8 cellular contexts compared by ENCODE assay signal in genomic region chr11:75142714-75143419, GRCh38. TPM values are rescaled to one million over a fixed set of nuclear protein-coding genes. Genes with fewer than 3 reads are reported as not detected.
DNase-seq lines count a peak whose midpoint lies in the region; ATAC-seq, FAIRE-seq and TF ChIP-seq lines count a peak whose summit lies in the region.

No MANE protein-coding gene starts in this region.

- no peak overlapping the region for H3K27ac ChIP-seq in keratinocyte (ENCODE audit: control insufficient read depth, insufficient read depth, low read length)

- peaks cover 10% of the 10 kb centered on the region for H3K4me1 ChIP-seq in keratinocyte (ENCODE audit: control insufficient read depth, extremely low read depth, insufficient read depth, low read length)

- no peaks in the 10 kb centered on the region for H3K36me3 Mint-ChIP-seq in activated B cell treated with CpG ODN at 0.5 μM for 24 hours (ENCODE audit: low read depth)

- peak overlapping the region; percentile 8 for H3K4me3 Mint-ChIP-seq in activated B cell treated with CpG ODN at 0.5 μM for 24 hours

- H3K9me3 ChIP-seq in keratinocyte (ENCODE audit: control insufficient read depth, low read depth, low read length), result no peaks in the 10 kb centered on the region

- peaks cover 6% of the 10 kb centered on the region for H3K27me3 ChIP-seq in keratinocyte (ENCODE audit: control insufficient read depth, extremely low read depth, insufficient read depth, low read length)

- no peaks in the 10 kb centered on the region for H3K36me3 ChIP-seq in keratinocyte (ENCODE audit: control insufficient read depth in 2 of 2, extremely low read depth in 1 of 2, insufficient read depth in 2 of 2, low read length in 2 of 2)

- H3K27ac Mint-ChIP-seq in activated B cell treated with CpG ODN at 0.5 μM for 24 hours, result no peak overlapping the region

- POLR2A ChIA-PET in activated B cell treated with CpG ODN at 0.5 μM for 24 hours (lab: Charles Lee), result interaction anchor here (1.3 kb wide), 1 partner anchor 106 kb away, joined by 3 read pairs; no protein-coding TSS in a partner anchor

- no peak overlapping the region for H3K9ac ChIP-seq in keratinocyte (ENCODE audit: control insufficient read depth, extremely low read depth, insufficient read depth, low read length)

- H3K9me3 Mint-ChIP-seq in activated B cell treated with CpG ODN at 0.5 μM for 24 hours, result no peaks in the 10 kb centered on the region

- no peak overlapping the region for H3K4me3 ChIP-seq in keratinocyte (ENCODE audit: control insufficient read depth in 2 of 3, extremely low read depth in 1 of 3, insufficient read depth in 2 of 3, low read depth in 1 of 3, low read length in 3 of 3)

- DNase-seq in COLO829 (ENCODE audit: low spot score) (peak; percentile 98), NCI-H146 (lab: John Stamatoyannopoulos, UW) (peak; percentile 53), activated B cell treated with CpG ODN at 0.5 μM for 24 hours (no peak), brain pericyte (ENCODE audit: low read depth, low spot score) (peak; percentile 76), keratinocyte (ENCODE audit: low read depth, low spot score) (peak; percentile 84), NCI-H1930 (lab: John Stamatoyannopoulos, UW) (no peak)
- peak; percentile 76 for DNase-seq in stimulated activated CD4-positive, alpha-beta T cell treated with anti-CD3 and anti-CD28 coated beads, Interleukin-2, amount 100 ng/mL, for 4 hours (ENCODE audit: low read depth)

- H2AFZ ChIP-seq in keratinocyte (ENCODE audit: control insufficient read depth, low read length), result peak overlapping the region; percentile 12

- dilution Hi-C loops in keratinocyte (cut with MboI; ENCODE audit: extremely low pct_ligation_motif_present, low sequenced_read_pairs), result no loop called here

- peak; percentile 84 for FAIRE-seq in keratinocyte (lab: Jason Lieb, UNC)

- no peaks in the 10 kb centered on the region for H3K9me1 ChIP-seq in keratinocyte (ENCODE audit: control insufficient read depth, extremely low read depth, insufficient read depth, low read length)

- H3K79me2 ChIP-seq in keratinocyte (ENCODE audit: control insufficient read depth, insufficient read depth, low read length), result no peaks in the 10 kb centered on the region

- H3K27me3 Mint-ChIP-seq in activated B cell treated with CpG ODN at 0.5 μM for 24 hours, result peaks cover 15% of the 10 kb centered on the region

- intact Hi-C loops in activated B cell treated with CpG ODN at 0.5 μM for 24 hours (cut with micrococcal nuclease), result loop anchor here (5.0 kb wide), 1 partner anchor 121 kb away; no protein-coding TSS in a partner anchor

- no peaks in the 10 kb centered on the region for H4K20me1 ChIP-seq in keratinocyte (ENCODE audit: control insufficient read depth, extremely low read depth, insufficient read depth, low read length)

- ATAC-seq in GM21786 (IDR thresholded peaks at IDR 0.05; ENCODE audit: unreplicated experiment) (peak; percentile 82), activated B cell treated with CpG ODN at 0.5 μM for 24 hours (ENCODE audit: low read depth) (peak; percentile 67)

- TF ChIP-seq CTCF in activated B cell treated with CpG ODN at 0.5 μM for 24 hours (IDR thresholded peaks at IDR 0.05) (no peak), keratinocyte (optimal IDR thresholded peaks at IDR 0.05 in 1 of 3, IDR thresholded peaks at IDR 0.05 in 1 of 3, conservative IDR thresholded peaks at IDR 0.05 in 1 of 3; ENCODE audit: extremely low read depth in 1 of 3, insufficient read depth in 2 of 3, low read length in 3 of 3) (no peak)

- H3K4me2 ChIP-seq in keratinocyte (ENCODE audit: control insufficient read depth, extremely low read depth, insufficient read depth, low read depth, low read length), result peak overlapping the region; percentile 2

- CTCF ChIA-PET in activated B cell treated with CpG ODN at 0.5 μM for 24 hours (lab: Charles Lee), result interaction anchor here (0.7 to 6.6 kb wide), 9 partner anchors 10 to 212 kb away, joined by 3 to 125 read pairs (median 4); partner anchors contain the start of gene TPBGL

- H3K4me1 Mint-ChIP-seq in activated B cell treated with CpG ODN at 0.5 μM for 24 hours, result peaks cover 21% of the 10 kb centered on the region

RNA-seq across cellular contexts. Expression of gene SLCO2B1, which starts 8.0 kb away (rescaled TPM):
- 0.18 and 0.42 TPM in 2 replicates for total RNA-seq in activated B cell treated with CpG ODN at 0.5 μM for 24 hours
- 0.03 TPM in 1 of 3 replicates, not detected in the others for polyA plus RNA-seq in keratinocyte
- not detected for polyA plus RNA-seq in keratinocyte (2011; ENCODE audit: low read depth)
- polyA plus RNA-seq in keratinocyte (2011; cell fraction: cytosol; rRNA removed), result not detected in 2 replicates
- polyA plus RNA-seq in keratinocyte (2011; cell fraction: nucleus; rRNA removed), result 0.05 and 0.19 TPM in 2 replicates
- not detected in 2 replicates for polyA plus RNA-seq in keratinocyte (2012; ENCODE audit: low replicate concordance)
- polyA minus RNA-seq in keratinocyte, result not detected in 3 replicates
- polyA minus RNA-seq in keratinocyte (2011; cell fraction: cytosol; rRNA and poly(A)+ RNA removed), result not detected
- not detected in 2 replicates for polyA minus RNA-seq in keratinocyte (2011; cell fraction: nucleus; rRNA and poly(A)+ RNA removed)

RNA-seq across cellular contexts. Expression of gene OR2AT4, which starts 46.2 kb away (rescaled TPM):
- total RNA-seq in activated B cell treated with CpG ODN at 0.5 μM for 24 hours, result not detected in 2 replicates
- polyA plus RNA-seq in keratinocyte, result not detected in 3 replicates
- not detected for polyA plus RNA-seq in keratinocyte (2011; ENCODE audit: low read depth)
- polyA plus RNA-seq in keratinocyte (2011; cell fraction: cytosol; rRNA removed), result not detected in 2 replicates
- not detected in 2 replicates for polyA plus RNA-seq in keratinocyte (2011; cell fraction: nucleus; rRNA removed)
- not detected in 2 replicates for polyA plus RNA-seq in keratinocyte (2012; ENCODE audit: low replicate concordance)
- polyA minus RNA-seq in keratinocyte, result not detected in 3 replicates
- polyA minus RNA-seq in keratinocyte (2011; cell fraction: cytosol; rRNA and poly(A)+ RNA removed), result not detected
- polyA minus RNA-seq in keratinocyte (2011; cell fraction: nucleus; rRNA and poly(A)+ RNA removed), result not detected in 2 replicates

Comparison
In these comparisons a context has a peak if more than half of its experiments do, and no peak if none do; other contexts are left out.
1. DNase-seq: peak in COLO829 (single experiment), NCI-H146 (single experiment), brain pericyte (single experiment), keratinocyte (single experiment) and stimulated activated CD4-positive, alpha-beta T cell treated with anti-CD3 and anti-CD28 coated beads, Interleukin-2, amount 100 ng/mL, for 4 hours (single experiment); none in activated B cell treated with CpG ODN at 0.5 μM for 24 hours (single experiment) and NCI-H1930 (0 of 2).